Comparison of ENCODE assay signal across 8 cellular contexts in genomic region chr16:67241008-67241900, GRCh38. TPM values are rescaled to one million over a fixed set of nuclear protein-coding genes. Genes with fewer than 3 reads are reported as not detected.
A peak's percentile ranks its signal among the peaks of the same experiment; 100 is the strongest.
DNase-seq lines count a peak whose midpoint lies in the region; ATAC-seq and TF ChIP-seq lines count a peak whose summit lies in the region.

No MANE protein-coding gene starts in this region.

- H3K27me3 ChIP-seq in H9 (ENCODE audit: insufficient read depth, low read length): no peaks in the 10 kb centered on the region

- ATAC-seq in Right ventricle myocardium superior (ENCODE audit: poor library complexity): peak; percentile 51

- intact Hi-C loops in activated CD4-positive, alpha-beta memory T cell treated with anti-CD3 and anti-CD28 coated beads for 36 hours (cut with micrococcal nuclease): loop anchor here (10.0 kb wide), 1 partner anchor 424 kb away; the partner anchor contains the start of genes ACD, C16orf86, ENKD1 and PARD6A
- intact Hi-C loops in Right ventricle myocardium superior (cut with DNase I): no loop called here

- no peak for TF ChIP-seq CTCF in H9 (conservative IDR thresholded peaks at IDR 0.05)

- peak overlapping the region; percentile 44 for H2BK5ac ChIP-seq in H9 (ENCODE audit: insufficient read length, low read length)

- no peak overlapping the region for H3K9ac ChIP-seq in H9 (ENCODE audit: extremely low read depth, insufficient read length, low read length)

- H3K23ac ChIP-seq in H9 (ENCODE audit: insufficient read length, low read depth, low read length): no peak overlapping the region

- H3K4me2 ChIP-seq in H9 (ENCODE audit: insufficient read depth, insufficient read length, low read length): no peak overlapping the region

- H3K9me3 ChIP-seq in H9 (ENCODE audit: control insufficient read depth, low read depth, low read length): no peaks in the 10 kb centered on the region

- no peaks in the 10 kb centered on the region; the same call in 1 of the 2 replicates for H3K27me3 Mint-ChIP-seq in H9 (ENCODE audit: low read depth)
- no peaks in the 10 kb centered on the region for H3K27me3 Mint-ChIP-seq in activated CD4-positive, alpha-beta memory T cell treated with anti-CD3 and anti-CD28 coated beads for 36 hours

- H4K20me1 ChIP-seq in H9 (ENCODE audit: control insufficient read depth, insufficient read depth, insufficient read length): peaks cover 3% of the 10 kb centered on the region

- H2AK5ac ChIP-seq in H9 (ENCODE audit: insufficient read length, low read length): no peak overlapping the region

- no peak overlapping the region for H3K56ac ChIP-seq in H9 (ENCODE audit: insufficient read length, low read depth, low read length)

- no peak overlapping the region for H4K91ac ChIP-seq in H9 (ENCODE audit: insufficient read length, low read depth, low read length)

- no peaks in the 10 kb centered on the region; the same call in 1 of the 2 replicates for H3K79me2 ChIP-seq in H9 (ENCODE audit: insufficient read depth, low read length)

- H2BK15ac ChIP-seq in H9 (ENCODE audit: low read depth, low read length): no peak overlapping the region

- H3K9me3 Mint-ChIP-seq in H9: no peaks in the 10 kb centered on the region
- no peaks in the 10 kb centered on the region for H3K9me3 Mint-ChIP-seq in activated CD4-positive, alpha-beta memory T cell treated with anti-CD3 and anti-CD28 coated beads for 36 hours

- H3K27ac Mint-ChIP-seq in H9: peak overlapping the region; percentile 62 to 97 (median 87); a peak in 6 of 7 replicates
- peak overlapping the region; percentile 67 for H3K27ac Mint-ChIP-seq in activated CD4-positive, alpha-beta memory T cell treated with anti-CD3 and anti-CD28 coated beads for 36 hours

- no peak overlapping the region; the same call in none of the 2 replicates for H3K14ac ChIP-seq in H9 (ENCODE audit: insufficient read depth, low read length)

- peaks cover 28 to 31% of the 10 kb centered on the region in 2 experiments for H3K4me1 Mint-ChIP-seq in H9
- H3K4me1 Mint-ChIP-seq in activated CD4-positive, alpha-beta memory T cell treated with anti-CD3 and anti-CD28 coated beads for 36 hours (ENCODE audit: low read depth): peaks cover 48% of the 10 kb centered on the region

- H3K4ac ChIP-seq in H9 (ENCODE audit: low read depth, low read length): no peak overlapping the region; the same call in 1 of the 2 replicates

- H2BK20ac ChIP-seq in H9 (ENCODE audit: low read depth, low read length, poor library complexity, severe bottlenecking): no peak overlapping the region

- H3K18ac ChIP-seq in H9 (ENCODE audit: insufficient read length, low read depth, low read length): peak overlapping the region; percentile 46

- H4K8ac ChIP-seq in H9 (replicated peaks; ENCODE audit: insufficient read length, low read depth, low read length): no peak overlapping the region

- no peak overlapping the region for H2BK120ac ChIP-seq in H9 (ENCODE audit: low read depth, low read length, poor library complexity, severe bottlenecking)

- H2BK12ac ChIP-seq in H9 (ENCODE audit: insufficient read length, low read depth, low read length): no peak overlapping the region

- no peak overlapping the region for H4K5ac ChIP-seq in H9 (ENCODE audit: insufficient read length, low read depth, low read length)

- H3K23me2 ChIP-seq in H9 (ENCODE audit: insufficient read length, low read depth, low read length, poor library complexity, severe bottlenecking): peaks cover 5% of the 10 kb centered on the region

- POLR2A ChIA-PET in activated CD4-positive, alpha-beta memory T cell treated with anti-CD3 and anti-CD28 coated beads for 36 hours (lab: Charles Lee): no interaction called here
- POLR2A ChIA-PET in HEK293T (lab: Yijun Ruan, JAX): interaction anchor here (1.5 kb wide), 1 partner anchor 7 kb away, joined by 3 read pairs; no protein-coding TSS in a partner anchor

- peaks cover 10 to 36% (median 22%) of the 10 kb centered on the region in 3 experiments for H3K36me3 Mint-ChIP-seq in H9 (ENCODE audit: insufficient read depth in 1 of 3, low read depth in 3 of 3)
- H3K36me3 Mint-ChIP-seq in activated CD4-positive, alpha-beta memory T cell treated with anti-CD3 and anti-CD28 coated beads for 36 hours: peaks cover 22% of the 10 kb centered on the region

- no peak overlapping the region for H3T11ph ChIP-seq in H9 (ENCODE audit: low read length)

- H3K79me1 ChIP-seq in H9 (ENCODE audit: insufficient read depth, low read depth, low read length, poor library complexity, severe bottlenecking): peaks cover 4% of the 10 kb centered on the region

- peaks cover 11% of the 10 kb centered on the region; the same call in 1 of the 2 replicates for H3K4me1 ChIP-seq in H9 (ENCODE audit: insufficient read depth, low read length)

- H3K27ac ChIP-seq in H9 (ENCODE audit: insufficient read length, low read depth, low read length): peak overlapping the region; percentile 30
- H3K27ac ChIP-seq in skin epidermis: peak overlapping the region in 20 of 21 experiments; percentile 46 to 91 (median 78)

- H2AFZ ChIP-seq in H9 (ENCODE audit: low read length): no peak overlapping the region

- no CpG with 5 or more reads among the region's 10 CpGs for WGBS in H9 (ENCODE audit: extremely low coverage, insufficient read length, low lambda C conversion rate)

- H3K4me3 ChIP-seq in skin epidermis: no peak overlapping the region

- DNase-seq in H9 (peak; percentile 42), Right ventricle myocardium superior (peak; percentile 83), NCI-H2107 (lab: John Stamatoyannopoulos, UW) (no peak), cerebellar nuclear complex (lab: John Stamatoyannopoulos, UW) (no peak), HEK293T (ENCODE audit: extremely low spot score) (no peak)
- no peak for DNase-seq in activated CD4-positive, alpha-beta memory T cell treated with anti-CD3 and anti-CD28 coated beads for 36 hours
- no peak for DNase-seq in activated CD4-positive, alpha-beta T cell treated with anti-CD3 and anti-CD28 coated beads, Interleukin-2, amount 50 U/mL, for 1 hour

- H3K4me3 Mint-ChIP-seq in H9: peak overlapping the region in 1 of 2 experiments; percentile 63; a peak in 1 of 5 replicates
- H3K4me3 Mint-ChIP-seq in activated CD4-positive, alpha-beta memory T cell treated with anti-CD3 and anti-CD28 coated beads for 36 hours: no peak overlapping the region

- CTCF ChIA-PET in activated CD4-positive, alpha-beta memory T cell treated with anti-CD3 and anti-CD28 coated beads for 36 hours (lab: Charles Lee): interaction anchor here (1.3 kb wide), 1 partner anchor 14 kb away, joined by 3 read pairs; the partner anchor contains the start of gene TMEM208
- CTCF ChIA-PET in HEK293T (lab: Yijun Ruan, JAX): no interaction called here

TF ChIP-seq in HEK293T, 16 proteins besides CTCF, POLR2A, EP300 and RAD21:
- TF ChIP-seq TARDBP (IDR thresholded peaks at IDR 0.05): no peak
- TF ChIP-seq LEF1 (IDR thresholded peaks at IDR 0.05; ENCODE audit: borderline replicate concordance): no peak
- no peak for TF ChIP-seq CTBP1 (IDR thresholded peaks at IDR 0.05; ENCODE audit: borderline replicate concordance)
- TF ChIP-seq NFRKB (IDR thresholded peaks at IDR 0.05): no peak
- no peak for TF ChIP-seq FOXM1 (IDR thresholded peaks at IDR 0.05; ENCODE audit: borderline replicate concordance)
- no peak for TF ChIP-seq ARNT (IDR thresholded peaks at IDR 0.05)
- TF ChIP-seq FOXK2 (IDR thresholded peaks at IDR 0.05): no peak
- no peak for TF ChIP-seq SP1 (IDR thresholded peaks at IDR 0.05)
- no peak for TF ChIP-seq ELF4 (IDR thresholded peaks at IDR 0.05)
- TF ChIP-seq ZNF384 (IDR thresholded peaks at IDR 0.05): no peak
- no peak for TF ChIP-seq SUZ12 (IDR thresholded peaks at IDR 0.05)
- no peak for TF ChIP-seq BHLHE40 (IDR thresholded peaks at IDR 0.05; ENCODE audit: borderline replicate concordance)
- TF ChIP-seq, protein P1, sequence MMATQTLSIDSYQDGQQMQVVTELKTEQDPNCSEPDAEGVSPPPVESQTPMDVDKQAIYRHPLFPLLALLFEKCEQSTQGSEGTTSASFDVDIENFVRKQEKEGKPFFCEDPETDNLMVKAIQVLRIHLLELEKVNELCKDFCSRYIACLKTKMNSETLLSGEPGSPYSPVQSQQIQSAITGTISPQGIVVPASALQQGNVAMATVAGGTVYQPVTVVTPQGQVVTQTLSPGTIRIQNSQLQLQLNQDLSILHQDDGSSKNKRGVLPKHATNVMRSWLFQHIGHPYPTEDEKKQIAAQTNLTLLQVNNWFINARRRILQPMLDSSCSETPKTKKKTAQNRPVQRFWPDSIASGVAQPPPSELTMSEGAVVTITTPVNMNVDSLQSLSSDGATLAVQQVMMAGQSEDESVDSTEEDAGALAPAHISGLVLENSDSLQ (IDR thresholded peaks at IDR 0.05): no peak
- TF ChIP-seq HDGF (IDR thresholded peaks at IDR 0.05; ENCODE audit: borderline replicate concordance): no peak
- TF ChIP-seq L3MBTL2 (conservative IDR thresholded peaks at IDR 0.05): no peak

RNA-seq across cellular contexts. Expression of gene FHOD1, which starts 6.0 kb away (rescaled TPM):
- total RNA-seq in H9 (2021): 67.0 and 70.7 TPM in 2 replicates
- total RNA-seq in activated CD4-positive, alpha-beta memory T cell treated with anti-CD3 and anti-CD28 coated beads for 36 hours: 100 to 1,000 TPM in 1 of 2 experiments, 10 to 100 TPM in 1; 96.3 to 111 TPM
- 13.5 TPM for total RNA-seq in Right ventricle myocardium superior

RNA-seq across cellular contexts. Expression of gene SLC9A5, which starts 7.5 kb away (rescaled TPM):
- 7.5 and 9.1 TPM in 2 replicates for total RNA-seq in H9 (2021)
- 1 to 10 TPM; 5.9 to 6.1 TPM for total RNA-seq in activated CD4-positive, alpha-beta memory T cell treated with anti-CD3 and anti-CD28 coated beads for 36 hours
- 0.83 TPM for total RNA-seq in Right ventricle myocardium superior

RNA-seq across cellular contexts. Expression of gene TMEM208, which starts 14.3 kb away (rescaled TPM):
- total RNA-seq in H9 (2021): 42.6 and 43.3 TPM in 2 replicates
- total RNA-seq in activated CD4-positive, alpha-beta memory T cell treated with anti-CD3 and anti-CD28 coated beads for 36 hours: 10 to 100 TPM; 36.7 to 39.3 TPM
- 11.0 TPM for total RNA-seq in Right ventricle myocardium superior

RNA-seq across cellular contexts. Expression of gene PLEKHG4, which starts 38.1 kb away (rescaled TPM):
- total RNA-seq in H9 (2021): 13.2 and 13.9 TPM in 2 replicates
- 10 to 100 TPM; 22.7 to 24.6 TPM for total RNA-seq in activated CD4-positive, alpha-beta memory T cell treated with anti-CD3 and anti-CD28 coated beads for 36 hours
- 0.89 TPM for total RNA-seq in Right ventricle myocardium superior

RNA-seq across cellular contexts. Expression of gene ELMO3, which starts 42.3 kb away (rescaled TPM):
- total RNA-seq in H9 (2021) (8.6 and 9.1 TPM in 2 replicates), Right ventricle myocardium superior (0.54 TPM)
- total RNA-seq in activated CD4-positive, alpha-beta memory T cell treated with anti-CD3 and anti-CD28 coated beads for 36 hours: 1 to 10 TPM; 5.1 to 5.9 TPM

Comparison
In these comparisons a context has a peak if more than half of its experiments do, and no peak if none do; other contexts are left out.
1. DNase-seq: peak in H9 (single experiment) and Right ventricle myocardium superior (single experiment); none in activated CD4-positive, alpha-beta memory T cell treated with anti-CD3 and anti-CD28 coated beads for 36 hours (single experiment), NCI-H2107 (single experiment), cerebellar nuclear complex (0 of 2), HEK293T (single experiment) and activated CD4-positive, alpha-beta T cell treated with anti-CD3 and anti-CD28 coated beads, Interleukin-2, amount 50 U/mL, for 1 hour (single experiment).